ENCODE assay signal across 12 cellular contexts in the genomic region with DNA sequence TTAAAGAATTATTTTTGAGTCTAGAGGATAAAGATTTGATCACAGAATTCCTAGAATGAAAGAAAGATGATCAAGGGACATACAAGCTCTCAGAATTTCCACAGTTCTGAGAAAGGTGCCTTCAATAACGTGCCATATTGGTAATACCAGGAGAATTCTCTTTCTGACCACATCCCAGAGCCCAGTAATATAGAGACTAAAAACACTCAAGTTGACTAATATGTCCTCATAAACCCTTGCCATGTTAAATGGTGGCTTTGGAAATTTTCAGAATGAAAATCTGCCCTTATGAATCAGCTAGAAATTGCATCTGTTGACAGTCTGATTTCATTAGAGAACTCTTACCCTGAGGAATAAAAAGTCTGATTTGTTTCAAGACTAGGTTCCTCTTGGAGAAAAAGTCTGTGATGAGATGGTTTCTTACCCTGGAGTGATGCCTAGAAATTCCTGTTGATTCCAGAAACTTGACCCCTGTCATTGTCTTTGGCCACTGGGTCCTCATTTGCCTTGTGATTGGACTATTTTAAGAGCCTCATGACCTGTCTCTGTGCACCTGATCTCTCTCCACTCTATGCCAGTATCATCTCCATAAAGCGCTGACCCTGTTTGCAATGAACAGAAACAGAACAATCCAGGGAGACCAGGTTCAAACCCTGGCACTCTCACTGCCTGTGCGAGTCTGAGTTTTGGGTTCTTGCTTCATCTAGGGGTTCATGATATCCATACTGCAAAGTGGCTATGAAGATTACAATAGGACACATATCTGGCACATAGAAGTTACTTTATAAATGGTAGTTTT.
DNase-seq lines count a peak whose midpoint lies in the region; ATAC-seq lines count a peak whose summit lies in the region.
"Had no signal": no experiment of that assay in that cellular context is flagged by ENCODE, and none has a peak within 500 bp of the region (broad histone marks: within the 10 kb centered on the region; RNA-seq: fewer than 3 reads in every experiment).

No MANE protein-coding gene starts in this region.

- H3K27me3 Mint-ChIP-seq in activated naive CD4-positive, alpha-beta T cell treated with anti-CD3 and anti-CD28 coated beads, Interleukin-2, amount 10 ng/mL, durations not matched to agents 7 days and 5 days, result no peaks in the 10 kb centered on the region
- no peaks in the 10 kb centered on the region for H3K27me3 Mint-ChIP-seq in stimulated activated naive B cell treated with anti-CD40 and anti-IgM and Interleukin-4, amounts not matched to agents 10 μg/mL and 1 μg/mL and 100 μg/mL, for 72 hours

- H3K27ac Mint-ChIP-seq in activated naive CD4-positive, alpha-beta T cell treated with anti-CD3 and anti-CD28 coated beads, Interleukin-2, amount 10 ng/mL, durations not matched to agents 7 days and 5 days, result peak overlapping the region; percentile 76
- peak overlapping the region; percentile 88 for H3K27ac Mint-ChIP-seq in stimulated activated naive B cell treated with anti-CD40 and anti-IgM and Interleukin-4, amounts not matched to agents 10 μg/mL and 1 μg/mL and 100 μg/mL, for 72 hours

- peaks cover 64% of the 10 kb centered on the region for H3K36me3 Mint-ChIP-seq in activated naive CD4-positive, alpha-beta T cell treated with anti-CD3 and anti-CD28 coated beads, Interleukin-2, amount 10 ng/mL, durations not matched to agents 7 days and 5 days
- peaks cover 3 to 25% of the 10 kb centered on the region in 2 donors for H3K36me3 Mint-ChIP-seq in stimulated activated naive B cell treated with anti-CD40 and anti-IgM and Interleukin-4, amounts not matched to agents 10 μg/mL and 1 μg/mL and 100 μg/mL, for 72 hours

- CTCF ChIA-PET in activated naive CD4-positive, alpha-beta T cell treated with anti-CD3 and anti-CD28 coated beads, Interleukin-2, amount 10 ng/mL, durations not matched to agents 7 days and 5 days (lab: Charles Lee), result interaction anchor here (0.7 to 2.3 kb wide), 6 partner anchors 8 to 31 kb away, joined by 3 to 12 read pairs (median 3); no protein-coding TSS in a partner anchor

- DNase-seq in activated naive CD4-positive, alpha-beta T cell treated with anti-CD3 and anti-CD28 coated beads, Interleukin-2, amount 10 ng/mL, durations not matched to agents 7 days and 5 days, result no peak
- no peak for DNase-seq in activated naive CD4-positive, alpha-beta T cell treated with anti-CD3 and anti-CD28 coated beads, Interleukin-2, amount 50 U/mL, for 16 hours
- DNase-seq in activated T-cell treated with anti-CD3 and anti-CD28 coated beads, Interleukin-2, amount 50 U/mL, for 48 hours, result peak; percentile 66 to 67
- DNase-seq in stimulated activated naive B cell treated with anti-CD40 and anti-IgM and Interleukin-4, amounts not matched to agents 10 μg/mL and 1 μg/mL and 100 μg/mL, for 72 hours, result no peak
- DNase-seq in NK-92 treated with Interleukin-12 subunit alpha and Interleukin-12 subunit beta, amount 100 ng/mL, for 24 hours (lab: John Stamatoyannopoulos, UW), result no peak
- DNase-seq: NCI-H187, NCI-H774, psoas muscle, Right ventricle myocardium superior had no signal

- ATAC-seq in HG02885 (IDR thresholded peaks at IDR 0.05; ENCODE audit: poor library complexity, unreplicated experiment) (peak; percentile 50), GM19395 (IDR thresholded peaks at IDR 0.05; ENCODE audit: unreplicated experiment) (no peak), HG02588 (IDR thresholded peaks at IDR 0.05; ENCODE audit: unreplicated experiment) (no peak)
- peak; percentile 64 to 66 for ATAC-seq in stimulated activated naive B cell treated with anti-CD40 and anti-IgM and Interleukin-4, amounts not matched to agents 10 μg/mL and 1 μg/mL and 100 μg/mL, for 72 hours (replicated peaks)

- H3K9me3 Mint-ChIP-seq in activated naive CD4-positive, alpha-beta T cell treated with anti-CD3 and anti-CD28 coated beads, Interleukin-2, amount 10 ng/mL, durations not matched to agents 7 days and 5 days, result no peaks in the 10 kb centered on the region
- no peaks in the 10 kb centered on the region for H3K9me3 Mint-ChIP-seq in stimulated activated naive B cell treated with anti-CD40 and anti-IgM and Interleukin-4, amounts not matched to agents 10 μg/mL and 1 μg/mL and 100 μg/mL, for 72 hours

- peaks cover 68% of the 10 kb centered on the region for H3K4me1 Mint-ChIP-seq in activated naive CD4-positive, alpha-beta T cell treated with anti-CD3 and anti-CD28 coated beads, Interleukin-2, amount 10 ng/mL, durations not matched to agents 7 days and 5 days
- peaks cover 55 to 82% of the 10 kb centered on the region in 2 donors for H3K4me1 Mint-ChIP-seq in stimulated activated naive B cell treated with anti-CD40 and anti-IgM and Interleukin-4, amounts not matched to agents 10 μg/mL and 1 μg/mL and 100 μg/mL, for 72 hours

- H3K4me3 Mint-ChIP-seq in activated naive CD4-positive, alpha-beta T cell treated with anti-CD3 and anti-CD28 coated beads, Interleukin-2, amount 10 ng/mL, durations not matched to agents 7 days and 5 days, result peak overlapping the region; percentile 81
- peak overlapping the region; percentile 57 to 81 for H3K4me3 Mint-ChIP-seq in stimulated activated naive B cell treated with anti-CD40 and anti-IgM and Interleukin-4, amounts not matched to agents 10 μg/mL and 1 μg/mL and 100 μg/mL, for 72 hours

Comparison
In these comparisons a context has a peak if more than half of its experiments do, and no peak if none do; other contexts are left out.
1. DNase-seq: peak in activated T-cell treated with anti-CD3 and anti-CD28 coated beads, Interleukin-2, amount 50 U/mL, for 48 hours (2 of 2); none in activated naive CD4-positive, alpha-beta T cell treated with anti-CD3 and anti-CD28 coated beads, Interleukin-2, amount 10 ng/mL, durations not matched to agents 7 days and 5 days (single experiment), activated naive CD4-positive, alpha-beta T cell treated with anti-CD3 and anti-CD28 coated beads, Interleukin-2, amount 50 U/mL, for 16 hours (single experiment), stimulated activated naive B cell treated with anti-CD40 and anti-IgM and Interleukin-4, amounts not matched to agents 10 μg/mL and 1 μg/mL and 100 μg/mL, for 72 hours (single experiment) and NK-92 treated with Interleukin-12 subunit alpha and Interleukin-12 subunit beta, amount 100 ng/mL, for 24 hours (single experiment).
2. ATAC-seq: peak in HG02885 (single experiment) and stimulated activated naive B cell treated with anti-CD40 and anti-IgM and Interleukin-4, amounts not matched to agents 10 μg/mL and 1 μg/mL and 100 μg/mL, for 72 hours (2 of 2); none in GM19395 (single experiment) and HG02588 (single experiment).